ENCODE assay signal across 2 cellular contexts in the genomic region with DNA sequence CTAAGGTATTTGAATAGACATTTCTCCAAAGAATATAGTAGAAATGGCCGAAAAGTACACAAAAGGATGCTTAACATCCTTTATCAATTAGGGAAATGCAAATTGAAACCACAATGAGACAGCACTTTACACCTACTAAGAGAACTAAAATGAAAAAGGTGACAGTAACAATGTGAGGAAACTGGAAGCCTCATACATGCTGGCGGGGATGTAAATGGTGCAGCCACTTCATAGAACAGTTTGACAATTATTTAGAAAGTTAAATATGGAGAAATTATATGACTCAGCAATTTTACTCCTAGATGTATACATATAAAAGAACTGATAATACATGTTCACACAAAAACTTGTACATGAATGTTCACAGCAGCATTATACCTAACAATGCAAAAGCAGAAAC.
TF ChIP-seq lines count a peak whose summit lies in the region.

No MANE protein-coding gene starts in this region.

TF ChIP-seq in HepG2, 621 proteins besides CTCF, POLR2A, EP300 and RAD21:
- TF ChIP-seq, protein P1, sequence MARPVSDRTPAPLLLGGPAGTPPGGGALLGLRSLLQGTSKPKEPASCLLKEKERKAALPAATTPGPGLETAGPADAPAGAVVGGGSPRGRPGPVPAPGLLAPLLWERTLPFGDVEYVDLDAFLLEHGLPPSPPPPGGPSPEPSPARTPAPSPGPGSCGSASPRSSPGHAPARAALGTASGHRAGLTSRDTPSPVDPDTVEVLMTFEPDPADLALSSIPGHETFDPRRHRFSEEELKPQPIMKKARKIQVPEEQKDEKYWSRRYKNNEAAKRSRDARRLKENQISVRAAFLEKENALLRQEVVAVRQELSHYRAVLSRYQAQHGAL (CRISPR knock-in tag; IDR thresholded peaks at IDR 0.05; ENCODE audit: not compliant biosample characterization) = no peak
- TF ChIP-seq HDAC6 (IDR thresholded peaks at IDR 0.05; ENCODE audit: low read depth, low read length) (no peak), MAFK (conservative IDR thresholded peaks at IDR 0.05 in 1 of 2, IDR thresholded peaks at IDR 0.05 in 1 of 2; ENCODE audit: low read length in 2 of 2) (peak; percentile 89 to 95), MAFF (IDR thresholded peaks at IDR 0.05; ENCODE audit: low read depth, low read length) (peak; percentile 89), NFE2L2 (IDR thresholded peaks at IDR 0.05; ENCODE audit: low read length) (peak; percentile 74)

TF ChIP-seq in H1, 55 proteins besides CTCF, POLR2A, EP300 and RAD21:
- TF ChIP-seq CHD1 (IDR thresholded peaks at IDR 0.05; ENCODE audit: low read depth, low read length) = no peak
- peak; percentile 83 for TF ChIP-seq BACH1 (IDR thresholded peaks at IDR 0.05; ENCODE audit: low read length)
